In genomic region chr6:56843476-56844349, GRCh38 we compare ENCODE assay signal across 1 cellular context.
A peak's percentile ranks its signal among the peaks of the same experiment; 100 is the strongest.
TF ChIP-seq lines count a peak whose summit lies in the region.

No MANE protein-coding gene starts in this region.

TF ChIP-seq in H1, 55 proteins besides CTCF, POLR2A, EP300 and RAD21 (continued from another document):
- TF ChIP-seq TCF12 (IDR thresholded peaks at IDR 0.05; ENCODE audit: low read depth, low read length) (peak; percentile 39; the same call in 1 of the 2 replicates), TAF7 (optimal IDR thresholded peaks at IDR 0.05; ENCODE audit: borderline replicate concordance, low read depth, low read length) (no peak), CHD1 (IDR thresholded peaks at IDR 0.05; ENCODE audit: low read depth, low read length) (no peak), GABPA (IDR thresholded peaks at IDR 0.05; ENCODE audit: borderline replicate concordance, insufficient read depth, low read length) (no peak), CTBP2 (IDR thresholded peaks at IDR 0.05; ENCODE audit: borderline replicate concordance, insufficient read depth, insufficient read length, low read length) (peak; percentile 85), CEBPB (IDR thresholded peaks at IDR 0.05; ENCODE audit: low read depth, low read length) (no peak), CBX8 (IDR thresholded peaks at IDR 0.05; ENCODE audit: borderline replicate concordance, low read depth, low read length) (no peak), RFX5 (IDR thresholded peaks at IDR 0.05; ENCODE audit: borderline replicate concordance, low read depth, low read length) (no peak), MAFK (IDR thresholded peaks at IDR 0.05; ENCODE audit: low read depth, low read length) (no peak), RBBP5 (IDR thresholded peaks at IDR 0.05; ENCODE audit: borderline replicate concordance, low read depth, low read length) (peak; percentile 77), POU5F1 (IDR thresholded peaks at IDR 0.05; ENCODE audit: low read depth, low read length) (no peak), BCL11A (IDR thresholded peaks at IDR 0.05; ENCODE audit: low read depth in 2 of 2, low read length in 2 of 2) (no peak), PHF8 (conservative IDR thresholded peaks at IDR 0.05; ENCODE audit: low read depth, low read length) (peak; percentile 42; the same call in 1 of the 2 replicates), SP4 (IDR thresholded peaks at IDR 0.05; ENCODE audit: low read length) (no peak), RXRA (IDR thresholded peaks at IDR 0.05; ENCODE audit: insufficient read depth, low read depth, low read length) (peak; percentile 59; the same call in 1 of the 2 replicates), SRF (IDR thresholded peaks at IDR 0.05; ENCODE audit: low read depth, low read length) (no peak), KDM4A (IDR thresholded peaks at IDR 0.05; ENCODE audit: low read depth, low read length, severe bottlenecking) (peak; percentile 76), FOSL1 (IDR thresholded peaks at IDR 0.05; ENCODE audit: insufficient read depth, low read depth, low read length) (no peak), TAF1 (IDR thresholded peaks at IDR 0.05; ENCODE audit: low read depth, low read length) (peak; percentile 80), RNF2 (IDR thresholded peaks at IDR 0.05; ENCODE audit: borderline replicate concordance, low read depth, low read length, missing control alignments, poor library complexity, severe bottlenecking) (no peak), SAP30 (IDR thresholded peaks at IDR 0.05; ENCODE audit: insufficient read depth, insufficient replicate concordance, low read length) (peak; percentile 88), HDAC6 (IDR thresholded peaks at IDR 0.05; ENCODE audit: low read depth, low read length) (no peak), SIN3A (conservative IDR thresholded peaks at IDR 0.05 in 1 of 2, IDR thresholded peaks at IDR 0.05 in 1 of 2; ENCODE audit: low read depth in 1 of 2, low read length in 2 of 2) (0 out of 4 replicates have a peak, but pooled peaks have one; percentile 49 to 70), E2F6 (IDR thresholded peaks at IDR 0.05) (no peak), SP1 (IDR thresholded peaks at IDR 0.05; ENCODE audit: low read depth, low read length) (peak; percentile 53; the same call in 1 of the 2 replicates), HDAC2 (IDR thresholded peaks at IDR 0.05; ENCODE audit: borderline replicate concordance in 1 of 2, low read depth in 2 of 2, low read length in 2 of 2) (peak; percentile 87 to 96), YY1 (IDR thresholded peaks at IDR 0.05; ENCODE audit: low read depth, low read length) (peak; percentile 42; the same call in 1 of the 2 replicates), CREB1 (IDR thresholded peaks at IDR 0.05) (peak; percentile 52; the same call in 1 of the 2 replicates), ZNF274 (IDR thresholded peaks at IDR 0.05; ENCODE audit: borderline replicate concordance, extremely low read depth, low read length) (no peak), KDM5A (IDR thresholded peaks at IDR 0.05; ENCODE audit: low read length) (no peak), BACH1 (IDR thresholded peaks at IDR 0.05; ENCODE audit: low read length) (no peak), ASH2L (IDR thresholded peaks at IDR 0.05; ENCODE audit: low read length) (peak; percentile 90), EGR1 (IDR thresholded peaks at IDR 0.05; ENCODE audit: borderline replicate concordance, low read depth, low read length) (peak; percentile 13; the same call in 1 of the 2 replicates), KDM1A (IDR thresholded peaks at IDR 0.05; ENCODE audit: borderline replicate concordance, low read length) (peak; percentile 78; the same call in 1 of the 2 replicates), POLR2AphosphoS5 (IDR thresholded peaks at IDR 0.05; ENCODE audit: low read depth, low read length) (peak; percentile 68), NRF1 (IDR thresholded peaks at IDR 0.05; ENCODE audit: low read depth, low read length) (peak; percentile 69), GTF2F1 (IDR thresholded peaks at IDR 0.05; ENCODE audit: borderline replicate concordance, low read depth, low read length) (no peak), CHD2 (IDR thresholded peaks at IDR 0.05; ENCODE audit: low read length) (no peak)
- TF ChIP-seq, protein P1, sequence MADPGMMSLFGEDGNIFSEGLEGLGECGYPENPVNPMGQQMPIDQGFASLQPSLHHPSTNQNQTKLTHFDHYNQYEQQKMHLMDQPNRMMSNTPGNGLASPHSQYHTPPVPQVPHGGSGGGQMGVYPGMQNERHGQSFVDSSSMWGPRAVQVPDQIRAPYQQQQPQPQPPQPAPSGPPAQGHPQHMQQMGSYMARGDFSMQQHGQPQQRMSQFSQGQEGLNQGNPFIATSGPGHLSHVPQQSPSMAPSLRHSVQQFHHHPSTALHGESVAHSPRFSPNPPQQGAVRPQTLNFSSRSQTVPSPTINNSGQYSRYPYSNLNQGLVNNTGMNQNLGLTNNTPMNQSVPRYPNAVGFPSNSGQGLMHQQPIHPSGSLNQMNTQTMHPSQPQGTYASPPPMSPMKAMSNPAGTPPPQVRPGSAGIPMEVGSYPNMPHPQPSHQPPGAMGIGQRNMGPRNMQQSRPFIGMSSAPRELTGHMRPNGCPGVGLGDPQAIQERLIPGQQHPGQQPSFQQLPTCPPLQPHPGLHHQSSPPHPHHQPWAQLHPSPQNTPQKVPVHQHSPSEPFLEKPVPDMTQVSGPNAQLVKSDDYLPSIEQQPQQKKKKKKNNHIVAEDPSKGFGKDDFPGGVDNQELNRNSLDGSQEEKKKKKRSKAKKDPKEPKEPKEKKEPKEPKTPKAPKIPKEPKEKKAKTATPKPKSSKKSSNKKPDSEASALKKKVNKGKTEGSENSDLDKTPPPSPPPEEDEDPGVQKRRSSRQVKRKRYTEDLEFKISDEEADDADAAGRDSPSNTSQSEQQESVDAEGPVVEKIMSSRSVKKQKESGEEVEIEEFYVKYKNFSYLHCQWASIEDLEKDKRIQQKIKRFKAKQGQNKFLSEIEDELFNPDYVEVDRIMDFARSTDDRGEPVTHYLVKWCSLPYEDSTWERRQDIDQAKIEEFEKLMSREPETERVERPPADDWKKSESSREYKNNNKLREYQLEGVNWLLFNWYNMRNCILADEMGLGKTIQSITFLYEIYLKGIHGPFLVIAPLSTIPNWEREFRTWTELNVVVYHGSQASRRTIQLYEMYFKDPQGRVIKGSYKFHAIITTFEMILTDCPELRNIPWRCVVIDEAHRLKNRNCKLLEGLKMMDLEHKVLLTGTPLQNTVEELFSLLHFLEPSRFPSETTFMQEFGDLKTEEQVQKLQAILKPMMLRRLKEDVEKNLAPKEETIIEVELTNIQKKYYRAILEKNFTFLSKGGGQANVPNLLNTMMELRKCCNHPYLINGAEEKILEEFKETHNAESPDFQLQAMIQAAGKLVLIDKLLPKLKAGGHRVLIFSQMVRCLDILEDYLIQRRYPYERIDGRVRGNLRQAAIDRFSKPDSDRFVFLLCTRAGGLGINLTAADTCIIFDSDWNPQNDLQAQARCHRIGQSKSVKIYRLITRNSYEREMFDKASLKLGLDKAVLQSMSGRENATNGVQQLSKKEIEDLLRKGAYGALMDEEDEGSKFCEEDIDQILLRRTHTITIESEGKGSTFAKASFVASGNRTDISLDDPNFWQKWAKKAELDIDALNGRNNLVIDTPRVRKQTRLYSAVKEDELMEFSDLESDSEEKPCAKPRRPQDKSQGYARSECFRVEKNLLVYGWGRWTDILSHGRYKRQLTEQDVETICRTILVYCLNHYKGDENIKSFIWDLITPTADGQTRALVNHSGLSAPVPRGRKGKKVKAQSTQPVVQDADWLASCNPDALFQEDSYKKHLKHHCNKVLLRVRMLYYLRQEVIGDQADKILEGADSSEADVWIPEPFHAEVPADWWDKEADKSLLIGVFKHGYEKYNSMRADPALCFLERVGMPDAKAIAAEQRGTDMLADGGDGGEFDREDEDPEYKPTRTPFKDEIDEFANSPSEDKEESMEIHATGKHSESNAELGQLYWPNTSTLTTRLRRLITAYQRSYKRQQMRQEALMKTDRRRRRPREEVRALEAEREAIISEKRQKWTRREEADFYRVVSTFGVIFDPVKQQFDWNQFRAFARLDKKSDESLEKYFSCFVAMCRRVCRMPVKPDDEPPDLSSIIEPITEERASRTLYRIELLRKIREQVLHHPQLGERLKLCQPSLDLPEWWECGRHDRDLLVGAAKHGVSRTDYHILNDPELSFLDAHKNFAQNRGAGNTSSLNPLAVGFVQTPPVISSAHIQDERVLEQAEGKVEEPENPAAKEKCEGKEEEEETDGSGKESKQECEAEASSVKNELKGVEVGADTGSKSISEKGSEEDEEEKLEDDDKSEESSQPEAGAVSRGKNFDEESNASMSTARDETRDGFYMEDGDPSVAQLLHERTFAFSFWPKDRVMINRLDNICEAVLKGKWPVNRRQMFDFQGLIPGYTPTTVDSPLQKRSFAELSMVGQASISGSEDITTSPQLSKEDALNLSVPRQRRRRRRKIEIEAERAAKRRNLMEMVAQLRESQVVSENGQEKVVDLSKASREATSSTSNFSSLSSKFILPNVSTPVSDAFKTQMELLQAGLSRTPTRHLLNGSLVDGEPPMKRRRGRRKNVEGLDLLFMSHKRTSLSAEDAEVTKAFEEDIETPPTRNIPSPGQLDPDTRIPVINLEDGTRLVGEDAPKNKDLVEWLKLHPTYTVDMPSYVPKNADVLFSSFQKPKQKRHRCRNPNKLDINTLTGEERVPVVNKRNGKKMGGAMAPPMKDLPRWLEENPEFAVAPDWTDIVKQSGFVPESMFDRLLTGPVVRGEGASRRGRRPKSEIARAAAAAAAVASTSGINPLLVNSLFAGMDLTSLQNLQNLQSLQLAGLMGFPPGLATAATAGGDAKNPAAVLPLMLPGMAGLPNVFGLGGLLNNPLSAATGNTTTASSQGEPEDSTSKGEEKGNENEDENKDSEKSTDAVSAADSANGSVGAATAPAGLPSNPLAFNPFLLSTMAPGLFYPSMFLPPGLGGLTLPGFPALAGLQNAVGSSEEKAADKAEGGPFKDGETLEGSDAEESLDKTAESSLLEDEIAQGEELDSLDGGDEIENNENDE (IDR thresholded peaks at IDR 0.05; ENCODE audit: insufficient replicate concordance, low read length), result no peak
- TF ChIP-seq, protein P2, sequence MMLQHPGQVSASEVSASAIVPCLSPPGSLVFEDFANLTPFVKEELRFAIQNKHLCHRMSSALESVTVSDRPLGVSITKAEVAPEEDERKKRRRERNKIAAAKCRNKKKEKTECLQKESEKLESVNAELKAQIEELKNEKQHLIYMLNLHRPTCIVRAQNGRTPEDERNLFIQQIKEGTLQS (IDR thresholded peaks at IDR 0.05; ENCODE audit: insufficient read depth, low read depth, low read length), result no peak
- TF ChIP-seq, protein P3, sequence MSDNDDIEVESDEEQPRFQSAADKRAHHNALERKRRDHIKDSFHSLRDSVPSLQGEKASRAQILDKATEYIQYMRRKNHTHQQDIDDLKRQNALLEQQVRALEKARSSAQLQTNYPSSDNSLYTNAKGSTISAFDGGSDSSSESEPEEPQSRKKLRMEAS (IDR thresholded peaks at IDR 0.05), result peak; percentile 13
- TF ChIP-seq, protein P4, sequence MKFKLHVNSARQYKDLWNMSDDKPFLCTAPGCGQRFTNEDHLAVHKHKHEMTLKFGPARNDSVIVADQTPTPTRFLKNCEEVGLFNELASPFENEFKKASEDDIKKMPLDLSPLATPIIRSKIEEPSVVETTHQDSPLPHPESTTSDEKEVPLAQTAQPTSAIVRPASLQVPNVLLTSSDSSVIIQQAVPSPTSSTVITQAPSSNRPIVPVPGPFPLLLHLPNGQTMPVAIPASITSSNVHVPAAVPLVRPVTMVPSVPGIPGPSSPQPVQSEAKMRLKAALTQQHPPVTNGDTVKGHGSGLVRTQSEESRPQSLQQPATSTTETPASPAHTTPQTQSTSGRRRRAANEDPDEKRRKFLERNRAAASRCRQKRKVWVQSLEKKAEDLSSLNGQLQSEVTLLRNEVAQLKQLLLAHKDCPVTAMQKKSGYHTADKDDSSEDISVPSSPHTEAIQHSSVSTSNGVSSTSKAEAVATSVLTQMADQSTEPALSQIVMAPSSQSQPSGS (IDR thresholded peaks at IDR 0.05; ENCODE audit: low read length), result no peak; the same call in 1 of the 2 replicates
